1 cellular context compared by ENCODE assay signal in genomic region chr18:22257022-22257543, GRCh38.
TF ChIP-seq lines count a peak whose summit lies in the region.

No MANE protein-coding gene starts in this region.

TF ChIP-seq in K562, 482 proteins besides CTCF, POLR2A, EP300 and RAD21 (continued from another document):
- no peak for TF ChIP-seq RERE (CRISPR knock-in tag; IDR thresholded peaks at IDR 0.05; ENCODE audit: borderline replicate concordance)
- TF ChIP-seq CXXC5 (CRISPR knock-in tag; IDR thresholded peaks at IDR 0.05), result peak; percentile 40; the same call in 1 of the 2 replicates
- TF ChIP-seq ZNF584 (CRISPR knock-in tag; IDR thresholded peaks at IDR 0.05; ENCODE audit: low read depth), result peak; percentile 77
- TF ChIP-seq E2F4 (CRISPR knock-in tag; IDR thresholded peaks at IDR 0.05; ENCODE audit: low read depth), result no peak
- no peak for TF ChIP-seq HNRNPH1 (optimal IDR thresholded peaks at IDR 0.05; ENCODE audit: low read depth, low read length)
- no peak for TF ChIP-seq E4F1 (CRISPR knock-in tag; IDR thresholded peaks at IDR 0.05; ENCODE audit: borderline replicate concordance)
- no peak for TF ChIP-seq ZNF561 (CRISPR knock-in tag; conservative IDR thresholded peaks at IDR 0.05)
- TF ChIP-seq L3MBTL2 (IDR thresholded peaks at IDR 0.05), result peak; percentile 44; the same call in 1 of the 2 replicates
- peak; percentile 88 for TF ChIP-seq ATF4 (CRISPR knock-in tag; IDR thresholded peaks at IDR 0.05)
- no peak for TF ChIP-seq TGIF2 (CRISPR knock-in tag; IDR thresholded peaks at IDR 0.05)
- no peak for TF ChIP-seq ARID1B (IDR thresholded peaks at IDR 0.05)
- no peak for TF ChIP-seq SIN3B (IDR thresholded peaks at IDR 0.05; ENCODE audit: low read depth)
- TF ChIP-seq GABPA (tag; conservative IDR thresholded peaks at IDR 0.05; ENCODE audit: low read depth), result 0 out of 2 replicates have a peak, but pooled peaks have one; percentile 22
- TF ChIP-seq RBM39 (optimal IDR thresholded peaks at IDR 0.05; ENCODE audit: low read depth, low read length), result no peak
- TF ChIP-seq ATF3 (IDR thresholded peaks at IDR 0.05), result peak; percentile 71; the same call in 1 of the 2 replicates
- TF ChIP-seq ATF3 (CRISPR knock-in tag; conservative IDR thresholded peaks at IDR 0.05), result no peak
- TF ChIP-seq THRB (CRISPR knock-in tag; conservative IDR thresholded peaks at IDR 0.05), result no peak
- TF ChIP-seq TAF9B (IDR thresholded peaks at IDR 0.05; ENCODE audit: partially characterized antibody), result no peak
- no peak for TF ChIP-seq CBX8 (IDR thresholded peaks at IDR 0.05; ENCODE audit: borderline replicate concordance, extremely low read depth, low read depth, low read length, poor library complexity, severe bottlenecking)
- TF ChIP-seq TSC22D4 (tag; IDR thresholded peaks at IDR 0.05), result no peak
- no peak for TF ChIP-seq BRF1 (IDR thresholded peaks at IDR 0.05; ENCODE audit: borderline replicate concordance, extremely low read depth, insufficient read length)
- no peak for TF ChIP-seq ZNF232 (CRISPR knock-in tag; IDR thresholded peaks at IDR 0.05)
- TF ChIP-seq KAT7 (CRISPR knock-in tag; IDR thresholded peaks at IDR 0.05; ENCODE audit: borderline replicate concordance), result no peak
- TF ChIP-seq TRIM25 (IDR thresholded peaks at IDR 0.05; ENCODE audit: borderline replicate concordance), result no peak
- TF ChIP-seq SRSF9 (IDR thresholded peaks at IDR 0.05; ENCODE audit: borderline replicate concordance, low read depth, low read length), result no peak
- TF ChIP-seq MEIS2 (IDR thresholded peaks at IDR 0.05; ENCODE audit: partially characterized antibody), result no peak
- peak; percentile 82 for TF ChIP-seq ZSCAN32 (CRISPR knock-in tag; IDR thresholded peaks at IDR 0.05)
- TF ChIP-seq ZNF395 (CRISPR knock-in tag; IDR thresholded peaks at IDR 0.05), result peak; percentile 47; the same call in 1 of the 2 replicates
- TF ChIP-seq NCOA6 (IDR thresholded peaks at IDR 0.05), result no peak
- TF ChIP-seq POLR2AphosphoS2 (IDR thresholded peaks at IDR 0.05; ENCODE audit: low read length), result no peak
